In genomic region chr13:98495627-98496238, GRCh38 we compare ENCODE assay signal across 12 cellular contexts.
DNase-seq lines count a peak whose midpoint lies in the region; ATAC-seq, FAIRE-seq and TF ChIP-seq lines count a peak whose summit lies in the region.
"Had no signal": no experiment of that assay in that cellular context is flagged by ENCODE, and none has a peak within 500 bp of the region (broad histone marks: within the 10 kb centered on the region; RNA-seq: fewer than 3 reads in every experiment).

No MANE protein-coding gene starts in this region.

- peaks cover 19% of the 10 kb centered on the region for H3F3A ChIP-seq in GM23248 (ENCODE audit: insufficient read depth)

- no peak for FAIRE-seq in K562 (lab: Jason Lieb, UNC)

- ATAC-seq in K562 (no peak), GM21526 (IDR thresholded peaks at IDR 0.05; ENCODE audit: low FRiP score, unreplicated experiment) (no peak)

- H3K4me3 ChIP-seq in GM23248: peak overlapping the region; percentile 51
- no peak overlapping the region for H3K4me3 ChIP-seq in K562
- peak overlapping the region in 2 of 3 donors; percentile 18 to 42 for H3K4me3 ChIP-seq in skeletal muscle tissue (ENCODE audit: low read length in 3 of 3)
- H3K4me3 ChIP-seq: thoracic aorta had no signal

- no peaks in the 10 kb centered on the region for H3K36me3 ChIP-seq in GM23248 (ENCODE audit: low read depth)
- no peaks in the 10 kb centered on the region for H3K36me3 ChIP-seq in K562 (ENCODE audit: control insufficient read depth, insufficient read depth, low read length)
- peaks cover 0 to 6% (median 3%) of the 10 kb centered on the region in 3 donors for H3K36me3 ChIP-seq in skeletal muscle tissue (ENCODE audit: control insufficient read depth in 3 of 3, insufficient read depth in 3 of 3, low read length in 3 of 3)
- H3K36me3 ChIP-seq: thoracic aorta had no signal

- no peak for TF ChIP-seq EP300 in K562 (IDR thresholded peaks at IDR 0.05; ENCODE audit: low read length)

- H3K79me2 ChIP-seq in GM23248 (ENCODE audit: insufficient read depth) (peaks cover 99% of the 10 kb centered on the region), K562 (ENCODE audit: control insufficient read depth, insufficient read depth, low read length) (peaks cover 31% of the 10 kb centered on the region; the same call in 2 of the 3 replicates)

- no peak for TF ChIP-seq RAD21 in K562 (CRISPR knock-in tag; conservative IDR thresholded peaks at IDR 0.05 in 1 of 2, IDR thresholded peaks at IDR 0.05 in 1 of 2)

- H3K9me2 ChIP-seq in GM23248 (ENCODE audit: insufficient read depth): no peaks in the 10 kb centered on the region

- H3K4me1 ChIP-seq in GM23248 (ENCODE audit: insufficient read depth) (peaks cover 41% of the 10 kb centered on the region), K562 (replicated peaks in 1 of 2; ENCODE audit: control insufficient read depth in 2 of 2, insufficient read depth in 2 of 2, low read length in 2 of 2) (peaks cover 0 to 8% of the 10 kb centered on the region in 2 experiments; a peak in 2 of 5 replicates), skeletal muscle tissue (ENCODE audit: control insufficient read depth in 3 of 3, insufficient read depth in 3 of 3, low read length in 3 of 3) (peaks cover 22 to 37% (median 33%) of the 10 kb centered on the region in 3 donors)

- H3K27me3 ChIP-seq in GM23248 (replicated peaks; ENCODE audit: insufficient read depth) (no peaks in the 10 kb centered on the region), K562 (ENCODE audit: control insufficient read depth in 2 of 2, insufficient read depth in 2 of 2, low read length in 2 of 2) (no peaks in the 10 kb centered on the region), skeletal muscle tissue (ENCODE audit: control insufficient read depth in 3 of 3, insufficient read depth in 3 of 3, low read length in 3 of 3) (no peaks in the 10 kb centered on the region)

- intact Hi-C loops in K562 (cut with micrococcal nuclease): no loop called here

- CTCF ChIA-PET in K562 (lab: Yijun Ruan, JAX; ENCODE audit: low intra/inter-chr PET ratio): no interaction called here

- peaks cover 3% of the 10 kb centered on the region for H3K9me1 ChIP-seq in K562 (ENCODE audit: control insufficient read depth, insufficient read depth, low read length)

- H2AFZ ChIP-seq in GM23248 (peak overlapping the region; percentile 31; the same call in 1 of the 2 replicates), K562 (ENCODE audit: low read depth, low read length) (no peak overlapping the region)

- TF ChIP-seq POLR2A in K562 (conservative IDR thresholded peaks at IDR 0.05): no peak

- in situ Hi-C loops in GM23248 (cut with MboI): no loop called here
- in situ Hi-C loops in K562 (cut with MboI): no loop called here

- DNase-seq in GM23248 (peak; percentile 63), K562 (ENCODE audit: extremely low read depth in 1 of 4, low spot score in 3 of 4) (no peak), iris pigment epithelial cell (ENCODE audit: low read depth) (peak; percentile 56), DMS114 treated with DMSO at 0.1 percent for 48 hours (lab: John Stamatoyannopoulos, UW; ENCODE audit: unreplicated experiment) (no peak), NCI-H446 treated with DMSO at 0.1 percent for 48 hours (lab: John Stamatoyannopoulos, UW) (no peak), NCI-H1417 treated with DMSO at 0.1 percent for 48 hours (lab: John Stamatoyannopoulos, UW) (no peak)
- DNase-seq: anterior cingulate cortex; DMS79; stimulated activated CD4-positive, alpha-beta T cell treated with anti-CD3 and anti-CD28 coated beads, Interleukin-12 subunit alpha, Interleukin-12 subunit beta, amount 100 ng/mL, for 4 hours had no signal

- TF ChIP-seq CTCF in K562 (IDR thresholded peaks at IDR 0.05 in 2 of 3, conservative IDR thresholded peaks at IDR 0.05 in 1 of 3; ENCODE audit: insufficient read depth in 2 of 3, low read depth in 1 of 3, low read length in 3 of 3): no peak

- POLR2A ChIA-PET in K562 (lab: Yijun Ruan, JAX): interaction anchor here (1.2 to 1.7 kb wide), 3 partner anchors 11 to 14 kb away, joined by 3 to 4 read pairs (median 4); no protein-coding TSS in a partner anchor

- peak overlapping the region; percentile 89 for H3K4me2 ChIP-seq in GM23248 (ENCODE audit: unreplicated experiment)
- no peak overlapping the region for H3K4me2 ChIP-seq in K562 (ENCODE audit: insufficient read depth, low read length)

- H3K9ac ChIP-seq in GM23248 (peak overlapping the region; percentile 78), K562 (ENCODE audit: insufficient read depth in 1 of 2, low read depth in 2 of 2, low read length in 2 of 2) (no peak overlapping the region), skeletal muscle tissue (ENCODE audit: low read depth in 1 of 3, low read length in 3 of 3) (peak overlapping the region in 1 of 3 donors; percentile 37)

- no peaks in the 10 kb centered on the region for H4K20me1 ChIP-seq in GM23248 (ENCODE audit: insufficient read depth)
- H4K20me1 ChIP-seq in K562 (replicated peaks; ENCODE audit: control insufficient read depth, insufficient read depth, low read length): peaks cover 4% of the 10 kb centered on the region; the same call in 1 of the 2 replicates

- H3K9me3 ChIP-seq in GM23248 (ENCODE audit: low read depth): no peaks in the 10 kb centered on the region
- no peaks in the 10 kb centered on the region for H3K9me3 ChIP-seq in K562 (replicated peaks; ENCODE audit: control insufficient read depth, insufficient read depth, low read depth, low read length)
- H3K9me3 ChIP-seq in skeletal muscle tissue (ENCODE audit: control insufficient read depth in 3 of 3, low read length in 3 of 3): no peaks in the 10 kb centered on the region
- H3K9me3 ChIP-seq: thoracic aorta had no signal

- H3K27ac ChIP-seq in GM23248: peak overlapping the region; percentile 82
- H3K27ac ChIP-seq in K562 (ENCODE audit: extremely low read depth, low read depth, low read length): no peak overlapping the region
- peak overlapping the region; percentile 32 for H3K27ac ChIP-seq in skeletal muscle tissue (ENCODE audit: low read depth, low read length)
- H3K27ac ChIP-seq: thoracic aorta had no signal

- 9 to 12% methylated on average over 11 of the region's 11 CpGs for WGBS in GM23248 (ENCODE audit: low coverage in 1 of 2, low lambda C conversion rate in 2 of 2, missing lambda C conversion rate in 2 of 2), 2 experiments
- 63% methylated on average over 11 of the region's 11 CpGs for WGBS in K562 (ENCODE audit: insufficient coverage, low coverage, missing lambda C conversion rate)

- BruUV-seq in K562 (replicated peaks; lab: Mats Ljungman, UMichigan): no TSS peak

TF ChIP-seq in K562, 482 proteins besides CTCF, POLR2A, EP300 and RAD21:
- TF ChIP-seq CAMTA2 (CRISPR knock-in tag; conservative IDR thresholded peaks at IDR 0.05): no peak
- no peak for TF ChIP-seq NBN (IDR thresholded peaks at IDR 0.05; ENCODE audit: low read depth)
- TF ChIP-seq CEBPG (CRISPR knock-in tag; IDR thresholded peaks at IDR 0.05): no peak
- peak; percentile 17 to 34; a peak in 1 of 4 replicates for TF ChIP-seq CEBPG (tag; conservative IDR thresholded peaks at IDR 0.05 in 1 of 2, IDR thresholded peaks at IDR 0.05 in 1 of 2)
- TF ChIP-seq SIX5 (IDR thresholded peaks at IDR 0.05; ENCODE audit: borderline replicate concordance in 1 of 2, insufficient read depth in 1 of 2, low read depth in 1 of 2, low read length in 2 of 2): no peak
- TF ChIP-seq CEBPB (tag; IDR thresholded peaks at IDR 0.05): peak; percentile 76

Comparison
In these comparisons a context has a peak if more than half of its experiments do, and no peak if none do; other contexts are left out.
1. DNase-seq: peak in GM23248 (single experiment) and iris pigment epithelial cell (single experiment); none in K562 (0 of 4), DMS114 treated with DMSO at 0.1 percent for 48 hours (single experiment), NCI-H446 treated with DMSO at 0.1 percent for 48 hours (single experiment) and NCI-H1417 treated with DMSO at 0.1 percent for 48 hours (single experiment).